25 cellular contexts compared by ENCODE assay signal in genomic region chr21:17435565-17436543, GRCh38.
DNase-seq lines count a peak whose midpoint lies in the region; ATAC-seq, FAIRE-seq and TF ChIP-seq lines count a peak whose summit lies in the region.
"Had no signal": no experiment of that assay in that cellular context is flagged by ENCODE, and none has a peak within 500 bp of the region (broad histone marks: within the 10 kb centered on the region; RNA-seq: fewer than 3 reads in every experiment).

No MANE protein-coding gene starts in this region.

- H3K9me3 ChIP-seq in left ventricle myocardium inferior (replicated peaks) (no peaks in the 10 kb centered on the region), heart right ventricle (no peaks in the 10 kb centered on the region)
- H3K9me3 ChIP-seq: right atrium auricular region, upper lobe of left lung had no signal

- FAIRE-seq in endometrium (lab: Jason Lieb, UNC) = peak; percentile 80
- FAIRE-seq: colon, GM12878, kidney had no signal

- peak overlapping the region; percentile 91 to 95 (median 93) for H3K27ac Mint-ChIP-seq in nephron
- no peak overlapping the region for H3K27ac Mint-ChIP-seq in stimulated activated naive CD8-positive, alpha-beta T cell treated with anti-CD3 and anti-CD28 coated beads, Interleukin-15, amount 100 ng/mL, for 72 hours
- no peak overlapping the region for H3K27ac Mint-ChIP-seq in activated T-cell treated with anti-CD3 and anti-CD28 coated beads, Interleukin-2, amount 50 U/mL, for 72 hours
- H3K27ac Mint-ChIP-seq: activated naive CD4-positive, alpha-beta T cell treated with anti-CD3 and anti-CD28 coated beads, Interleukin-2, amount 50 U/mL, for 24 hours; stimulated activated effector memory CD8-positive, alpha-beta T cell treated with anti-CD3 and anti-CD28 coated beads, Interleukin-12 subunit alpha, Interleukin-12 subunit beta, amount 100 ng/mL, for 72 hours had no signal

- peak overlapping the region; percentile 15 for H3K27ac ChIP-seq in left ventricle myocardium inferior (replicated peaks)
- peak overlapping the region in 2 of 10 donors; percentile 9 to 39 for H3K27ac ChIP-seq in heart right ventricle
- H3K27ac ChIP-seq: GM23248, upper lobe of left lung had no signal

- H3K4me3 ChIP-seq in left ventricle myocardium inferior = no peak overlapping the region
- no peak overlapping the region for H3K4me3 ChIP-seq in heart right ventricle
- H3K4me3 ChIP-seq: GM12878, GM23248, right atrium auricular region, upper lobe of left lung had no signal

- H3K27me3 Mint-ChIP-seq in nephron (ENCODE audit: low read depth) = peaks cover 3% of the 10 kb centered on the region
- peaks cover 31% of the 10 kb centered on the region for H3K27me3 Mint-ChIP-seq in stimulated activated naive CD8-positive, alpha-beta T cell treated with anti-CD3 and anti-CD28 coated beads, Interleukin-15, amount 100 ng/mL, for 72 hours
- peaks cover 32% of the 10 kb centered on the region for H3K27me3 Mint-ChIP-seq in activated T-cell treated with anti-CD3 and anti-CD28 coated beads, Interleukin-2, amount 50 U/mL, for 72 hours (ENCODE audit: low read depth)

- ATAC-seq in heart right ventricle = no peak
- ATAC-seq in stimulated activated naive CD8-positive, alpha-beta T cell treated with anti-CD3 and anti-CD28 coated beads, Interleukin-15, amount 100 ng/mL, for 72 hours = no peak
- ATAC-seq in activated T-cell treated with anti-CD3 and anti-CD28 coated beads, Interleukin-2, amount 50 U/mL, for 72 hours (replicated peaks in 1 of 2) = no peak
- ATAC-seq: GM12878; Panc1; stimulated activated effector memory CD8-positive, alpha-beta T cell treated with anti-CD3 and anti-CD28 coated beads, Interleukin-12 subunit alpha, Interleukin-12 subunit beta, amount 100 ng/mL, for 72 hours had no signal

- no peaks in the 10 kb centered on the region for H3K9me3 Mint-ChIP-seq in nephron
- no peaks in the 10 kb centered on the region for H3K9me3 Mint-ChIP-seq in stimulated activated naive CD8-positive, alpha-beta T cell treated with anti-CD3 and anti-CD28 coated beads, Interleukin-15, amount 100 ng/mL, for 72 hours
- no peaks in the 10 kb centered on the region for H3K9me3 Mint-ChIP-seq in activated T-cell treated with anti-CD3 and anti-CD28 coated beads, Interleukin-2, amount 50 U/mL, for 72 hours
- H3K9me3 Mint-ChIP-seq: activated naive CD4-positive, alpha-beta T cell treated with anti-CD3 and anti-CD28 coated beads, Interleukin-2, amount 50 U/mL, for 24 hours; stimulated activated effector memory CD8-positive, alpha-beta T cell treated with anti-CD3 and anti-CD28 coated beads, Interleukin-12 subunit alpha, Interleukin-12 subunit beta, amount 100 ng/mL, for 72 hours had no signal

- peak overlapping the region in 1 of 3 experiments; percentile 31 for H3K4me3 Mint-ChIP-seq in nephron
- no peak overlapping the region for H3K4me3 Mint-ChIP-seq in stimulated activated naive CD8-positive, alpha-beta T cell treated with anti-CD3 and anti-CD28 coated beads, Interleukin-15, amount 100 ng/mL, for 72 hours
- H3K4me3 Mint-ChIP-seq in activated T-cell treated with anti-CD3 and anti-CD28 coated beads, Interleukin-2, amount 50 U/mL, for 72 hours = no peak overlapping the region
- H3K4me3 Mint-ChIP-seq: activated naive CD4-positive, alpha-beta T cell treated with anti-CD3 and anti-CD28 coated beads, Interleukin-2, amount 50 U/mL, for 24 hours; stimulated activated effector memory CD8-positive, alpha-beta T cell treated with anti-CD3 and anti-CD28 coated beads, Interleukin-12 subunit alpha, Interleukin-12 subunit beta, amount 100 ng/mL, for 72 hours had no signal

- no peaks in the 10 kb centered on the region for H3K36me3 ChIP-seq in left ventricle myocardium inferior
- no peaks in the 10 kb centered on the region for H3K36me3 ChIP-seq in heart right ventricle
- H3K36me3 ChIP-seq: right atrium auricular region, upper lobe of left lung had no signal

- TF ChIP-seq CTCF in left ventricle myocardium inferior (IDR thresholded peaks at IDR 0.05; ENCODE audit: borderline replicate concordance) (no peak), heart right ventricle (IDR thresholded peaks at IDR 0.05) (no peak), nephron (IDR thresholded peaks at IDR 0.05; ENCODE audit: unreplicated experiment in 3 of 3) (no peak)

- peaks cover 9% of the 10 kb centered on the region for H3K4me1 ChIP-seq in left ventricle myocardium inferior
- H3K4me1 ChIP-seq in heart right ventricle = peaks cover 0 to 12% (median 0%) of the 10 kb centered on the region in 9 donors
- H3K4me1 ChIP-seq: right atrium auricular region had no signal

- intact Hi-C loops in left ventricle myocardium inferior (cut with micrococcal nuclease) (no loop called here), heart right ventricle (cut with DNase I) (no loop called here)

- WGBS in heart right ventricle, 2 donors = 62 to 66% methylated on average over 7 of the region's 7 CpGs

- H3K4me1 Mint-ChIP-seq in nephron = peaks cover 38% of the 10 kb centered on the region
- H3K4me1 Mint-ChIP-seq in stimulated activated naive CD8-positive, alpha-beta T cell treated with anti-CD3 and anti-CD28 coated beads, Interleukin-15, amount 100 ng/mL, for 72 hours = no peaks in the 10 kb centered on the region
- H3K4me1 Mint-ChIP-seq in activated T-cell treated with anti-CD3 and anti-CD28 coated beads, Interleukin-2, amount 50 U/mL, for 72 hours (ENCODE audit: low read depth) = no peaks in the 10 kb centered on the region
- H3K4me1 Mint-ChIP-seq: activated naive CD4-positive, alpha-beta T cell treated with anti-CD3 and anti-CD28 coated beads, Interleukin-2, amount 50 U/mL, for 24 hours; stimulated activated effector memory CD8-positive, alpha-beta T cell treated with anti-CD3 and anti-CD28 coated beads, Interleukin-12 subunit alpha, Interleukin-12 subunit beta, amount 100 ng/mL, for 72 hours had no signal

- H3K27me3 ChIP-seq in left ventricle myocardium inferior (ENCODE audit: low read depth) (peaks cover 3% of the 10 kb centered on the region), heart right ventricle (peaks cover 0 to 4% (median 0%) of the 10 kb centered on the region in 7 donors)
- H3K27me3 ChIP-seq: right atrium auricular region, upper lobe of left lung had no signal

- H3K36me3 Mint-ChIP-seq in nephron (ENCODE audit: low read depth) = no peaks in the 10 kb centered on the region
- no peaks in the 10 kb centered on the region for H3K36me3 Mint-ChIP-seq in activated T-cell treated with anti-CD3 and anti-CD28 coated beads, Interleukin-2, amount 50 U/mL, for 72 hours (ENCODE audit: insufficient read depth in 2 of 2)
- H3K36me3 Mint-ChIP-seq: activated naive CD4-positive, alpha-beta T cell treated with anti-CD3 and anti-CD28 coated beads, Interleukin-2, amount 50 U/mL, for 24 hours; stimulated activated effector memory CD8-positive, alpha-beta T cell treated with anti-CD3 and anti-CD28 coated beads, Interleukin-12 subunit alpha, Interleukin-12 subunit beta, amount 100 ng/mL, for 72 hours had no signal

- no peak for DNase-seq in left ventricle myocardium inferior
- no peak for DNase-seq in heart right ventricle
- DNase-seq in midbrain (lab: John Stamatoyannopoulos, UW) = no peak
- no peak for DNase-seq in NCI-H446 treated with DMSO at 0.1 percent for 48 hours (lab: John Stamatoyannopoulos, UW)
- no peak for DNase-seq in stimulated activated naive CD8-positive, alpha-beta T cell treated with anti-CD3 and anti-CD28 coated beads, Interleukin-15, amount 100 ng/mL, for 72 hours
- DNase-seq in activated T-cell treated with anti-CD3 and anti-CD28 coated beads, Interleukin-2, amount 50 U/mL, for 72 hours = no peak
- DNase-seq: 8988T; activated CD4-positive, CD25-positive, alpha-beta regulatory T cell treated with anti-CD3 and anti-CD28 coated beads, Interleukin-2, amount 50 U/mL, for 72 hours; activated T-cell treated with anti-CD3 and anti-CD28 coated beads, Interleukin-2, amount 50 U/mL, for 48 hours; GDM1; GM23248; Kasumi-1; kidney; NCI-H774; stimulated activated CD4-positive, alpha-beta T cell treated with anti-CD3 and anti-CD28 coated beads, Interleukin-15, amount 100 ng/mL, for 24 hours; T1000; upper lobe of left lung had no signal

Comparison
In these comparisons a context has a peak if more than half of its experiments do, and no peak if none do; other contexts are left out.
1. H3K27ac Mint-ChIP-seq: peak in nephron (3 of 3); none in stimulated activated naive CD8-positive, alpha-beta T cell treated with anti-CD3 and anti-CD28 coated beads, Interleukin-15, amount 100 ng/mL, for 72 hours (0 of 2) and activated T-cell treated with anti-CD3 and anti-CD28 coated beads, Interleukin-2, amount 50 U/mL, for 72 hours (single experiment).